In genomic region chr18:2654828-2655152, GRCh38 we compare ENCODE assay signal across 8 cellular contexts. TPM values are rescaled to one million over a fixed set of nuclear protein-coding genes. Genes with fewer than 3 reads are reported as not detected.
DNase-seq lines count a peak whose midpoint lies in the region; ATAC-seq lines count a peak whose summit lies in the region.

No MANE protein-coding gene starts in this region.

- H3K27me3 Mint-ChIP-seq in activated naive CD8-positive, alpha-beta T cell treated with anti-CD3 and anti-CD28 coated beads, Interleukin-2, amount 10 ng/mL, durations not matched to agents 7 days and 5 days = no peaks in the 10 kb centered on the region
- H3K27me3 Mint-ChIP-seq in stimulated activated naive B cell treated with anti-CD40 and anti-IgM and Interleukin-4, amounts not matched to agents 10 μg/mL and 1 μg/mL and 100 μg/mL, for 72 hours = no peaks in the 10 kb centered on the region

- H3K27ac Mint-ChIP-seq in activated naive CD8-positive, alpha-beta T cell treated with anti-CD3 and anti-CD28 coated beads, Interleukin-2, amount 10 ng/mL, durations not matched to agents 7 days and 5 days = peak overlapping the region; percentile 94
- H3K27ac Mint-ChIP-seq in stimulated activated naive B cell treated with anti-CD40 and anti-IgM and Interleukin-4, amounts not matched to agents 10 μg/mL and 1 μg/mL and 100 μg/mL, for 72 hours = peak overlapping the region; percentile 99

- H3K27ac ChIP-seq in iPS-18a (ENCODE audit: low read length) = no peak overlapping the region

- no peaks in the 10 kb centered on the region for H3K9me3 Mint-ChIP-seq in activated naive CD8-positive, alpha-beta T cell treated with anti-CD3 and anti-CD28 coated beads, Interleukin-2, amount 10 ng/mL, durations not matched to agents 7 days and 5 days
- no peaks in the 10 kb centered on the region for H3K9me3 Mint-ChIP-seq in stimulated activated naive B cell treated with anti-CD40 and anti-IgM and Interleukin-4, amounts not matched to agents 10 μg/mL and 1 μg/mL and 100 μg/mL, for 72 hours

- peaks cover 35% of the 10 kb centered on the region for H3K27me3 ChIP-seq in iPS-18a (ENCODE audit: control insufficient read depth, insufficient read depth, low read length)

- peaks cover 19% of the 10 kb centered on the region for H3K4me1 Mint-ChIP-seq in activated naive CD8-positive, alpha-beta T cell treated with anti-CD3 and anti-CD28 coated beads, Interleukin-2, amount 10 ng/mL, durations not matched to agents 7 days and 5 days
- H3K4me1 Mint-ChIP-seq in stimulated activated naive B cell treated with anti-CD40 and anti-IgM and Interleukin-4, amounts not matched to agents 10 μg/mL and 1 μg/mL and 100 μg/mL, for 72 hours = peaks cover 19 to 36% of the 10 kb centered on the region in 2 donors

- no peaks in the 10 kb centered on the region for H3K36me3 ChIP-seq in iPS-18a (ENCODE audit: control insufficient read depth, low read depth, low read length)

- DNase-seq in NCI-H2171 treated with DMSO at 0.1 percent for 48 hours (lab: John Stamatoyannopoulos, UW) = peak; percentile 27
- DNase-seq in NCI-H2171 (lab: John Stamatoyannopoulos, UW) = no peak
- DNase-seq in activated naive CD8-positive, alpha-beta T cell treated with anti-CD3 and anti-CD28 coated beads, Interleukin-2, amount 10 ng/mL, durations not matched to agents 7 days and 5 days = no peak
- no peak for DNase-seq in stimulated activated naive B cell treated with anti-CD40 and anti-IgM and Interleukin-4, amounts not matched to agents 10 μg/mL and 1 μg/mL and 100 μg/mL, for 72 hours
- no peak for DNase-seq in GM19238 (ENCODE audit: insufficient read length, low spot score)

- peak overlapping the region; percentile 87 for H3K4me3 Mint-ChIP-seq in activated naive CD8-positive, alpha-beta T cell treated with anti-CD3 and anti-CD28 coated beads, Interleukin-2, amount 10 ng/mL, durations not matched to agents 7 days and 5 days
- peak overlapping the region; percentile 94 to 98 for H3K4me3 Mint-ChIP-seq in stimulated activated naive B cell treated with anti-CD40 and anti-IgM and Interleukin-4, amounts not matched to agents 10 μg/mL and 1 μg/mL and 100 μg/mL, for 72 hours

- H3K36me3 Mint-ChIP-seq in activated naive CD8-positive, alpha-beta T cell treated with anti-CD3 and anti-CD28 coated beads, Interleukin-2, amount 10 ng/mL, durations not matched to agents 7 days and 5 days = peaks cover 21% of the 10 kb centered on the region
- H3K36me3 Mint-ChIP-seq in stimulated activated naive B cell treated with anti-CD40 and anti-IgM and Interleukin-4, amounts not matched to agents 10 μg/mL and 1 μg/mL and 100 μg/mL, for 72 hours = peaks cover 17 to 18% of the 10 kb centered on the region in 2 donors

- H3K9me3 ChIP-seq in iPS-18a (ENCODE audit: control insufficient read depth, low read depth, low read length) = no peaks in the 10 kb centered on the region

- H3K9ac ChIP-seq in iPS-18a (ENCODE audit: low read length) = peak overlapping the region; percentile 93

- peaks cover 18% of the 10 kb centered on the region for H3K4me1 ChIP-seq in iPS-18a (ENCODE audit: control insufficient read depth, low read depth, low read length)

- ATAC-seq in HG03469 (IDR thresholded peaks at IDR 0.05; ENCODE audit: unreplicated experiment) = peak; percentile 23
- no peak for ATAC-seq in activated naive CD8-positive, alpha-beta T cell treated with anti-CD3 and anti-CD28 coated beads, Interleukin-2, amount 10 ng/mL, durations not matched to agents 7 days and 5 days (ENCODE audit: low read depth)
- ATAC-seq in stimulated activated naive B cell treated with anti-CD40 and anti-IgM and Interleukin-4, amounts not matched to agents 10 μg/mL and 1 μg/mL and 100 μg/mL, for 72 hours (replicated peaks) = peak in 1 of 2 donors; percentile 33
- no peak for ATAC-seq in GM19395 (IDR thresholded peaks at IDR 0.05; ENCODE audit: unreplicated experiment)

- peak overlapping the region; percentile 77 for H3K4me3 ChIP-seq in iPS-18a (ENCODE audit: low read length)

- POLR2A ChIA-PET in activated naive CD8-positive, alpha-beta T cell treated with anti-CD3 and anti-CD28 coated beads, Interleukin-2, amount 10 ng/mL, durations not matched to agents 7 days and 5 days (lab: Charles Lee) = interaction anchor here (0.8 to 4.5 kb wide), 14 partner anchors 12 to 592 kb away, joined by 3 to 159 read pairs (median 20); partner anchors contain the start of genes METTL4, MYL12A and NDC80

RNA-seq across cellular contexts. Expression of gene SMCHD1, which starts 0.7 kb away (rescaled TPM):
- total RNA-seq in activated naive CD8-positive, alpha-beta T cell treated with anti-CD3 and anti-CD28 coated beads, Interleukin-2, amount 10 ng/mL, durations not matched to agents 7 days and 5 days = 100 to 1,000 TPM; 171 to 177 TPM
